In genomic region chr1:43572551-43572950, GRCh38 we compare ENCODE assay signal across 16 cellular contexts.
"Had no signal": no experiment of that assay in that cellular context is flagged by ENCODE, and none has a peak within 500 bp of the region (broad histone marks: within the 10 kb centered on the region; RNA-seq: fewer than 3 reads in every experiment).

No MANE protein-coding gene starts in this region.

- H3K4me3 Mint-ChIP-seq: activated CD4-positive, alpha-beta T cell treated with anti-CD3 and anti-CD28 coated beads, Interleukin-2, amount 10 ng/mL, durations not matched to agents 24 days and 14 days; activated naive CD8-positive, alpha-beta T cell treated with anti-CD3 and anti-CD28 coated beads, Interleukin-2, amount 10 ng/mL, durations not matched to agents 7 days and 5 days; activated T-helper 1 cell treated with anti-CD3 and anti-CD28 coated beads, Interleukin-12 subunit alpha, Interleukin-12 subunit beta, Interleukin-2, Interleukin-4 antibody, amounts not matched to agents 30 ng/mL and 10 ng/mL and 1 ng/mL, durations not matched to agents 14 hours and 24 hours and 36 hours; central memory CD8-positive, alpha-beta T cell; effector memory CD8-positive, alpha-beta T cell; nephron; stimulated activated naive B cell treated with anti-CD40 and anti-IgM and Interleukin-4, amounts not matched to agents 10 μg/mL and 1 μg/mL and 100 μg/mL, for 72 hours had no signal

- ATAC-seq: effector memory CD8-positive, alpha-beta T cell; gastrocnemius medialis; lower lobe of right lung; stimulated activated naive B cell treated with anti-CD40 and anti-IgM and Interleukin-4, amounts not matched to agents 10 μg/mL and 1 μg/mL and 100 μg/mL, for 72 hours had no signal

- H3K9me3 Mint-ChIP-seq: activated CD4-positive, alpha-beta T cell treated with anti-CD3 and anti-CD28 coated beads, Interleukin-2, amount 10 ng/mL, durations not matched to agents 24 days and 14 days; activated naive CD8-positive, alpha-beta T cell treated with anti-CD3 and anti-CD28 coated beads, Interleukin-2, amount 10 ng/mL, durations not matched to agents 7 days and 5 days; activated T-helper 1 cell treated with anti-CD3 and anti-CD28 coated beads, Interleukin-12 subunit alpha, Interleukin-12 subunit beta, Interleukin-2, Interleukin-4 antibody, amounts not matched to agents 30 ng/mL and 10 ng/mL and 1 ng/mL, durations not matched to agents 14 hours and 24 hours and 36 hours; central memory CD8-positive, alpha-beta T cell; effector memory CD8-positive, alpha-beta T cell; nephron; stimulated activated naive B cell treated with anti-CD40 and anti-IgM and Interleukin-4, amounts not matched to agents 10 μg/mL and 1 μg/mL and 100 μg/mL, for 72 hours had no signal

- H3K27ac Mint-ChIP-seq: activated CD4-positive, alpha-beta T cell treated with anti-CD3 and anti-CD28 coated beads, Interleukin-2, amount 10 ng/mL, durations not matched to agents 24 days and 14 days; activated naive CD8-positive, alpha-beta T cell treated with anti-CD3 and anti-CD28 coated beads, Interleukin-2, amount 10 ng/mL, durations not matched to agents 7 days and 5 days; activated T-helper 1 cell treated with anti-CD3 and anti-CD28 coated beads, Interleukin-12 subunit alpha, Interleukin-12 subunit beta, Interleukin-2, Interleukin-4 antibody, amounts not matched to agents 30 ng/mL and 10 ng/mL and 1 ng/mL, durations not matched to agents 14 hours and 24 hours and 36 hours had no signal

- H3K4me1 Mint-ChIP-seq: activated CD4-positive, alpha-beta T cell treated with anti-CD3 and anti-CD28 coated beads, Interleukin-2, amount 10 ng/mL, durations not matched to agents 24 days and 14 days had no signal

- H3K4me1 ChIP-seq: gastrocnemius medialis, lower lobe of right lung, transverse colon had no signal

- H3K4me3 ChIP-seq: gastrocnemius medialis, heart left ventricle, lower lobe of right lung, transverse colon had no signal

- H3K27me3 Mint-ChIP-seq: activated CD4-positive, alpha-beta T cell treated with anti-CD3 and anti-CD28 coated beads, Interleukin-2, amount 10 ng/mL, durations not matched to agents 24 days and 14 days; central memory CD8-positive, alpha-beta T cell had no signal

- H3K36me3 ChIP-seq: gastrocnemius medialis, heart left ventricle had no signal

- H3K27me3 ChIP-seq: brain microvascular endothelial cell, gastrocnemius medialis, heart left ventricle, transverse colon had no signal

- H3K27ac ChIP-seq: brain microvascular endothelial cell, gastrocnemius medialis, heart left ventricle, lower lobe of right lung, transverse colon had no signal

- H3K36me3 Mint-ChIP-seq: activated naive CD8-positive, alpha-beta T cell treated with anti-CD3 and anti-CD28 coated beads, Interleukin-2, amount 10 ng/mL, durations not matched to agents 7 days and 5 days; stimulated activated naive B cell treated with anti-CD40 and anti-IgM and Interleukin-4, amounts not matched to agents 10 μg/mL and 1 μg/mL and 100 μg/mL, for 72 hours had no signal

- DNase-seq: activated CD4-positive, alpha-beta T cell treated with anti-CD3 and anti-CD28 coated beads, Interleukin-2, amount 10 ng/mL, durations not matched to agents 24 days and 14 days; activated CD4-positive, CD25-positive, alpha-beta regulatory T cell; activated CD8-positive, alpha-beta memory T cell treated with anti-CD3 and anti-CD28 coated beads for 24 hours; activated naive CD8-positive, alpha-beta T cell treated with anti-CD3 and anti-CD28 coated beads, Interleukin-2, amount 10 ng/mL, durations not matched to agents 7 days and 5 days; brain microvascular endothelial cell; effector memory CD8-positive, alpha-beta T cell; gastrocnemius medialis; heart left ventricle; left cardiac atrium; lower lobe of right lung; stimulated activated CD4-positive, alpha-beta T cell treated with anti-CD3 and anti-CD28 coated beads, Interleukin-12 subunit alpha, Interleukin-12 subunit beta, amount 100 ng/mL, for 4 hours; stimulated activated naive B cell treated with anti-CD40 and anti-IgM and Interleukin-4, amounts not matched to agents 10 μg/mL and 1 μg/mL and 100 μg/mL, for 72 hours; transverse colon had no signal

- H3K9me3 ChIP-seq: gastrocnemius medialis, heart left ventricle, lower lobe of right lung, transverse colon had no signal
